In the genomic region with DNA sequence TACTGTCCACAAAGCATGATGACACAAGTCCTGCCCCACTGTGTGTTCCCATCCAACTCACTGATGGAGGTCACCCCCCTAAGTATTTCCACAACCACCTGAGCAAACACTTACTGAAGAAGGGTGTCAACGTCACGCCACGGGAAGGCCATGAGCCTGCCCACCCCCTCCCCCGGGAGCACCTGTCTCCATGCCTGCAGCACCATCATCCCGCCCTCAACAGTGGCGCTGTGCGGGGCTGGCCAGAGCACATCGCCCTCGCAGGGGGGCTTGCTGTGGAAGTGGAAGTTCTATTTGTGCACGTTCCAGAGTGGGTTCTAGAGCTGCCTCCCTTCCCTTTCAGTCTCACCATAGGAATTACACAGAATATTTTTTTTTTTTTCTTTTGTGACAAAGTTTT, we compare ENCODE assay signal across 2 cellular contexts.
A peak's percentile ranks its signal among the peaks of the same experiment; 100 is the strongest.
TF ChIP-seq lines count a peak whose summit lies in the region.

No MANE protein-coding gene starts in this region.

TF ChIP-seq in K562, 482 proteins besides CTCF, POLR2A, EP300 and RAD21:
- TF ChIP-seq ETS2 (tag; IDR thresholded peaks at IDR 0.05; ENCODE audit: borderline replicate concordance, poor library complexity, severe bottlenecking) (no peak), POLR2G (IDR thresholded peaks at IDR 0.05; ENCODE audit: low read depth, low read length) (peak; percentile 45; the same call in 1 of the 2 replicates), U2AF2 (optimal IDR thresholded peaks at IDR 0.05; ENCODE audit: low read depth, low read length) (no peak), TARDBP (IDR thresholded peaks at IDR 0.05) (no peak), HMGN3 (IDR thresholded peaks at IDR 0.05; ENCODE audit: borderline replicate concordance, extremely low read depth, insufficient read length, low read depth, low read length) (peak; percentile 50)
- TF ChIP-seq, protein P1, sequence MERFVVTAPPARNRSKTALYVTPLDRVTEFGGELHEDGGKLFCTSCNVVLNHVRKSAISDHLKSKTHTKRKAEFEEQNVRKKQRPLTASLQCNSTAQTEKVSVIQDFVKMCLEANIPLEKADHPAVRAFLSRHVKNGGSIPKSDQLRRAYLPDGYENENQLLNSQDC (CRISPR knock-in tag; IDR thresholded peaks at IDR 0.05) = no peak
- TF ChIP-seq, protein P2, sequence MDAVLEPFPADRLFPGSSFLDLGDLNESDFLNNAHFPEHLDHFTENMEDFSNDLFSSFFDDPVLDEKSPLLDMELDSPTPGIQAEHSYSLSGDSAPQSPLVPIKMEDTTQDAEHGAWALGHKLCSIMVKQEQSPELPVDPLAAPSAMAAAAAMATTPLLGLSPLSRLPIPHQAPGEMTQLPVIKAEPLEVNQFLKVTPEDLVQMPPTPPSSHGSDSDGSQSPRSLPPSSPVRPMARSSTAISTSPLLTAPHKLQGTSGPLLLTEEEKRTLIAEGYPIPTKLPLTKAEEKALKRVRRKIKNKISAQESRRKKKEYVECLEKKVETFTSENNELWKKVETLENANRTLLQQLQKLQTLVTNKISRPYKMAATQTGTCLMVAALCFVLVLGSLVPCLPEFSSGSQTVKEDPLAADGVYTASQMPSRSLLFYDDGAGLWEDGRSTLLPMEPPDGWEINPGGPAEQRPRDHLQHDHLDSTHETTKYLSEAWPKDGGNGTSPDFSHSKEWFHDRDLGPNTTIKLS (IDR thresholded peaks at IDR 0.05; ENCODE audit: borderline replicate concordance, low read depth) = peak; percentile 28; the same call in 1 of the 2 replicates
- TF ChIP-seq, protein P3, sequence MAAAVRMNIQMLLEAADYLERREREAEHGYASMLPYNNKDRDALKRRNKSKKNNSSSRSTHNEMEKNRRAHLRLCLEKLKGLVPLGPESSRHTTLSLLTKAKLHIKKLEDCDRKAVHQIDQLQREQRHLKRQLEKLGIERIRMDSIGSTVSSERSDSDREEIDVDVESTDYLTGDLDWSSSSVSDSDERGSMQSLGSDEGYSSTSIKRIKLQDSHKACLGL (CRISPR knock-in tag; IDR thresholded peaks at IDR 0.05; ENCODE audit: borderline replicate concordance, poor library complexity, severe bottlenecking) = no peak

TF ChIP-seq in GM23338, 12 proteins besides CTCF, POLR2A, EP300 and RAD21:
- TF ChIP-seq JUNB (IDR thresholded peaks at IDR 0.05; ENCODE audit: unreplicated experiment) = no peak
- TF ChIP-seq EZH2 (IDR thresholded peaks at IDR 0.05; ENCODE audit: low read depth, unreplicated experiment) = no peak
- TF ChIP-seq CREB1 (CRISPR knock-in tag; IDR thresholded peaks at IDR 0.05; ENCODE audit: low read depth) = no peak
- TF ChIP-seq NANOG (IDR thresholded peaks at IDR 0.05; ENCODE audit: borderline replicate concordance) = no peak
- TF ChIP-seq ZNF114 (CRISPR knock-in tag; IDR thresholded peaks at IDR 0.05) = no peak
- TF ChIP-seq, protein P4, sequence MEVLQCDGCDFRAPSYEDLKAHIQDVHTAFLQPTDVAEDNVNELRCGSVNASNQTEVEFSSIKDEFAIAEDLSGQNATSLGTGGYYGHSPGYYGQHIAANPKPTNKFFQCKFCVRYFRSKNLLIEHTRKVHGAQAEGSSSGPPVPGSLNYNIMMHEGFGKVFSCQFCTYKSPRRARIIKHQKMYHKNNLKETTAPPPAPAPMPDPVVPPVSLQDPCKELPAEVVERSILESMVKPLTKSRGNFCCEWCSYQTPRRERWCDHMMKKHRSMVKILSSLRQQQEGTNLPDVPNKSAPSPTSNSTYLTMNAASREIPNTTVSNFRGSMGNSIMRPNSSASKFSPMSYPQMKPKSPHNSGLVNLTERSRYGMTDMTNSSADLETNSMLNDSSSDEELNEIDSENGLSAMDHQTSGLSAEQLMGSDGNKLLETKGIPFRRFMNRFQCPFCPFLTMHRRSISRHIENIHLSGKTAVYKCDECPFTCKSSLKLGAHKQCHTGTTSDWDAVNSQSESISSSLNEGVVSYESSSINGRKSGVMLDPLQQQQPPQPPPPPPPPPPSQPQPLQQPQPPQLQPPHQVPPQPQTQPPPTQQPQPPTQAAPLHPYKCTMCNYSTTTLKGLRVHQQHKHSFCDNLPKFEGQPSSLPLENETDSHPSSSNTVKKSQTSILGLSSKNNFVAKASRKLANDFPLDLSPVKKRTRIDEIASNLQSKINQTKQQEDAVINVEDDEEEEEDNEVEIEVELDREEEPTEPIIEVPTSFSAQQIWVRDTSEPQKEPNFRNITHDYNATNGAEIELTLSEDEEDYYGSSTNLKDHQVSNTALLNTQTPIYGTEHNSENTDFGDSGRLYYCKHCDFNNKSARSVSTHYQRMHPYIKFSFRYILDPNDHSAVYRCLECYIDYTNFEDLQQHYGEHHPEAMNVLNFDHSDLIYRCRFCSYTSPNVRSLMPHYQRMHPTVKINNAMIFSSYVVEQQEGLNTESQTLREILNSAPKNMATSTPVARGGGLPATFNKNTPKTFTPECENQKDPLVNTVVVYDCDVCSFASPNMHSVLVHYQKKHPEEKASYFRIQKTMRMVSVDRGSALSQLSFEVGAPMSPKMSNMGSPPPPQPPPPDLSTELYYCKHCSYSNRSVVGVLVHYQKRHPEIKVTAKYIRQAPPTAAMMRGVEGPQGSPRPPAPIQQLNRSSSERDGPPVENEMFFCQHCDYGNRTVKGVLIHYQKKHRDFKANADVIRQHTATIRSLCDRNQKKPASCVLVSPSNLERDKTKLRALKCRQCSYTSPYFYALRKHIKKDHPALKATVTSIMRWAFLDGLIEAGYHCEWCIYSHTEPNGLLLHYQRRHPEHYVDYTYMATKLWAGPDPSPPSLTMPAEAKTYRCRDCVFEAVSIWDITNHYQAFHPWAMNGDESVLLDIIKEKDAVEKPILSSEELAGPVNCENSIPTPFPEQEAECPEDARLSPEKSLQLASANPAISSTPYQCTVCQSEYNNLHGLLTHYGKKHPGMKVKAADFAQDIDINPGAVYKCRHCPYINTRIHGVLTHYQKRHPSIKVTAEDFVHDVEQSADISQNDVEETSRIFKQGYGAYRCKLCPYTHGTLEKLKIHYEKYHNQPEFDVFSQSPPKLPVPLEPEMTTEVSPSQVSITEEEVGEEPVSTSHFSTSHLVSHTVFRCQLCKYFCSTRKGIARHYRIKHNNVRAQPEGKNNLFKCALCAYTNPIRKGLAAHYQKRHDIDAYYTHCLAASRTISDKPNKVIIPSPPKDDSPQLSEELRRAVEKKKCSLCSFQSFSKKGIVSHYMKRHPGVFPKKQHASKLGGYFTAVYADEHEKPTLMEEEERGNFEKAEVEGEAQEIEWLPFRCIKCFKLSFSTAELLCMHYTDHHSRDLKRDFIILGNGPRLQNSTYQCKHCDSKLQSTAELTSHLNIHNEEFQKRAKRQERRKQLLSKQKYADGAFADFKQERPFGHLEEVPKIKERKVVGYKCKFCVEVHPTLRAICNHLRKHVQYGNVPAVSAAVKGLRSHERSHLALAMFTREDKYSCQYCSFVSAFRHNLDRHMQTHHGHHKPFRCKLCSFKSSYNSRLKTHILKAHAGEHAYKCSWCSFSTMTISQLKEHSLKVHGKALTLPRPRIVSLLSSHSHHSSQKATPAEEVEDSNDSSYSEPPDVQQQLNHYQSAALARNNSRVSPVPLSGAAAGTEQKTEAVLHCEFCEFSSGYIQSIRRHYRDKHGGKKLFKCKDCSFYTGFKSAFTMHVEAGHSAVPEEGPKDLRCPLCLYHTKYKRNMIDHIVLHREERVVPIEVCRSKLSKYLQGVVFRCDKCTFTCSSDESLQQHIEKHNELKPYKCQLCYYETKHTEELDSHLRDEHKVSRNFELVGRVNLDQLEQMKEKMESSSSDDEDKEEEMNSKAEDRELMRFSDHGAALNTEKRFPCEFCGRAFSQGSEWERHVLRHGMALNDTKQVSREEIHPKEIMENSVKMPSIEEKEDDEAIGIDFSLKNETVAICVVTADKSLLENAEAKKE (CRISPR knock-in tag; IDR thresholded peaks at IDR 0.05) = no peak
- TF ChIP-seq, protein P5, sequence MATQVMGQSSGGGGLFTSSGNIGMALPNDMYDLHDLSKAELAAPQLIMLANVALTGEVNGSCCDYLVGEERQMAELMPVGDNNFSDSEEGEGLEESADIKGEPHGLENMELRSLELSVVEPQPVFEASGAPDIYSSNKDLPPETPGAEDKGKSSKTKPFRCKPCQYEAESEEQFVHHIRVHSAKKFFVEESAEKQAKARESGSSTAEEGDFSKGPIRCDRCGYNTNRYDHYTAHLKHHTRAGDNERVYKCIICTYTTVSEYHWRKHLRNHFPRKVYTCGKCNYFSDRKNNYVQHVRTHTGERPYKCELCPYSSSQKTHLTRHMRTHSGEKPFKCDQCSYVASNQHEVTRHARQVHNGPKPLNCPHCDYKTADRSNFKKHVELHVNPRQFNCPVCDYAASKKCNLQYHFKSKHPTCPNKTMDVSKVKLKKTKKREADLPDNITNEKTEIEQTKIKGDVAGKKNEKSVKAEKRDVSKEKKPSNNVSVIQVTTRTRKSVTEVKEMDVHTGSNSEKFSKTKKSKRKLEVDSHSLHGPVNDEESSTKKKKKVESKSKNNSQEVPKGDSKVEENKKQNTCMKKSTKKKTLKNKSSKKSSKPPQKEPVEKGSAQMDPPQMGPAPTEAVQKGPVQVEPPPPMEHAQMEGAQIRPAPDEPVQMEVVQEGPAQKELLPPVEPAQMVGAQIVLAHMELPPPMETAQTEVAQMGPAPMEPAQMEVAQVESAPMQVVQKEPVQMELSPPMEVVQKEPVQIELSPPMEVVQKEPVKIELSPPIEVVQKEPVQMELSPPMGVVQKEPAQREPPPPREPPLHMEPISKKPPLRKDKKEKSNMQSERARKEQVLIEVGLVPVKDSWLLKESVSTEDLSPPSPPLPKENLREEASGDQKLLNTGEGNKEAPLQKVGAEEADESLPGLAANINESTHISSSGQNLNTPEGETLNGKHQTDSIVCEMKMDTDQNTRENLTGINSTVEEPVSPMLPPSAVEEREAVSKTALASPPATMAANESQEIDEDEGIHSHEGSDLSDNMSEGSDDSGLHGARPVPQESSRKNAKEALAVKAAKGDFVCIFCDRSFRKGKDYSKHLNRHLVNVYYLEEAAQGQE (IDR thresholded peaks at IDR 0.05; ENCODE audit: unreplicated experiment) = no peak
- no peak for TF ChIP-seq ZNF331 (CRISPR knock-in tag; IDR thresholded peaks at IDR 0.05; ENCODE audit: low read depth)
- TF ChIP-seq POLR2AphosphoS5 (IDR thresholded peaks at IDR 0.05; ENCODE audit: low read depth) = no peak
- no peak for TF ChIP-seq EZH2phosphoT487 (IDR thresholded peaks at IDR 0.05; ENCODE audit: unreplicated experiment)
- TF ChIP-seq, protein P6, sequence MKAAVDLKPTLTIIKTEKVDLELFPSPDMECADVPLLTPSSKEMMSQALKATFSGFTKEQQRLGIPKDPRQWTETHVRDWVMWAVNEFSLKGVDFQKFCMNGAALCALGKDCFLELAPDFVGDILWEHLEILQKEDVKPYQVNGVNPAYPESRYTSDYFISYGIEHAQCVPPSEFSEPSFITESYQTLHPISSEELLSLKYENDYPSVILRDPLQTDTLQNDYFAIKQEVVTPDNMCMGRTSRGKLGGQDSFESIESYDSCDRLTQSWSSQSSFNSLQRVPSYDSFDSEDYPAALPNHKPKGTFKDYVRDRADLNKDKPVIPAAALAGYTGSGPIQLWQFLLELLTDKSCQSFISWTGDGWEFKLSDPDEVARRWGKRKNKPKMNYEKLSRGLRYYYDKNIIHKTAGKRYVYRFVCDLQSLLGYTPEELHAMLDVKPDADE (IDR thresholded peaks at IDR 0.05) = no peak
- TF ChIP-seq STAT1 (IDR thresholded peaks at IDR 0.05; ENCODE audit: unreplicated experiment) = no peak
TF ChIP-seq in GM23338: peak in this region for 0.
